1 cellular context compared by ENCODE assay signal in genomic region chr21:36068748-36069398, GRCh38.
TF ChIP-seq lines count a peak whose summit lies in the region.

No MANE protein-coding gene starts in this region.

TF ChIP-seq in K562, 482 proteins besides CTCF, POLR2A, EP300 and RAD21 (continued from another document):
- peak; percentile 81; the same call in 1 of the 2 replicates for TF ChIP-seq ZNF124 (CRISPR knock-in tag; IDR thresholded peaks at IDR 0.05)
